Comparison of ENCODE assay signal across 8 cellular contexts in the genomic region with DNA sequence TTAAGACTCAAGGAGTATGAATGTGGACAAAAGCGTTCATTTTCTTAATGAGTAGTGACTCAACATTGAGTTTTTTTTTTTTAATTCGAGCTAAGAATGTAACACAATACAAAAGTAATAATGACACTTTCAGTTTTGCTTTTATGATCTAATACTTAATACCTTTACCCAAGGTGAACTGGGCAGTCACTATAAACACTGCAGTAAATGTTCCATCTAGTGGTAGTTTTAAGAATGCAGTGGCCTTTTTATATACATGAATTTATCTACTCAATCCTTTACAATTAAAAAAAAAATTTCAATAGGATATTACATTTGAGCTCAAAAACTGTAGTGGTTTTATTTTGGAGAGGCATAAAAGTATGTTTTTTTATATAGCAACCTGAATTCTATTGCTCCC. TPM values are rescaled to one million over a fixed set of nuclear protein-coding genes. Genes with fewer than 3 reads are reported as not detected.
DNase-seq lines count a peak whose midpoint lies in the region; ATAC-seq, FAIRE-seq and TF ChIP-seq lines count a peak whose summit lies in the region.

No MANE protein-coding gene starts in this region.

- no TSS peak for BruUV-seq in K562 (replicated peaks; lab: Mats Ljungman, UMichigan)

- no peaks in the 10 kb centered on the region for H3K9me1 ChIP-seq in K562 (ENCODE audit: control insufficient read depth, insufficient read depth, low read length)

- TF ChIP-seq POLR2A in GM12891 (IDR thresholded peaks at IDR 0.05; ENCODE audit: low read depth, low read length): no peak
- TF ChIP-seq POLR2A in K562 (conservative IDR thresholded peaks at IDR 0.05): no peak

- H3K4me2 ChIP-seq in K562 (ENCODE audit: insufficient read depth, low read length): no peak overlapping the region

- peak; percentile 92 for FAIRE-seq in A204.1 (lab: Jason Lieb, UNC)
- peak; percentile 38 for FAIRE-seq in GM12891 (lab: Jason Lieb, UNC)
- no peak for FAIRE-seq in K562 (lab: Jason Lieb, UNC)

- no peak overlapping the region for H2AFZ ChIP-seq in K562 (ENCODE audit: low read depth, low read length)

- in situ Hi-C loops in K562 (cut with MboI): no loop called here

- H3K9ac ChIP-seq in K562 (ENCODE audit: insufficient read depth in 1 of 2, low read depth in 2 of 2, low read length in 2 of 2) (no peak overlapping the region), mucosa of stomach (ENCODE audit: low read length) (peak overlapping the region; percentile 41)

- no peak for DNase-seq in GM12891 (ENCODE audit: insufficient read length, low spot score)
- DNase-seq in LoVo (ENCODE audit: low spot score): peak; percentile 26
- peak in 1 of 4 experiments; percentile 10 for DNase-seq in K562 (ENCODE audit: extremely low read depth in 1 of 4, low spot score in 3 of 4)
- no peak for DNase-seq in cortex of kidney (lab: John Stamatoyannopoulos, UW)
- DNase-seq in cerebellar cortex (ENCODE audit: low spot score): no peak

- peak in 2 of 3 experiments; percentile 13 to 48; a peak in 3 of 6 replicates for TF ChIP-seq CTCF in K562 (IDR thresholded peaks at IDR 0.05 in 2 of 3, conservative IDR thresholded peaks at IDR 0.05 in 1 of 3; ENCODE audit: insufficient read depth in 2 of 3, low read depth in 1 of 3, low read length in 3 of 3)

- H3K4me1 ChIP-seq in K562 (replicated peaks in 1 of 2; ENCODE audit: control insufficient read depth in 2 of 2, insufficient read depth in 2 of 2, low read length in 2 of 2) (no peaks in the 10 kb centered on the region), mucosa of stomach (ENCODE audit: control insufficient read depth, insufficient read depth, low read length) (peaks cover 9% of the 10 kb centered on the region)

- H4K20me1 ChIP-seq in K562 (replicated peaks; ENCODE audit: control insufficient read depth, insufficient read depth, low read length): no peaks in the 10 kb centered on the region

- CTCF ChIA-PET in K562 (lab: Yijun Ruan, JAX; ENCODE audit: low intra/inter-chr PET ratio): interaction anchor here (0.7 kb wide), 1 partner anchor 418 kb away, joined by 5 read pairs; no protein-coding TSS in a partner anchor

- H3K79me2 ChIP-seq in K562 (ENCODE audit: control insufficient read depth, insufficient read depth, low read length): no peaks in the 10 kb centered on the region

- intact Hi-C loops in K562 (cut with micrococcal nuclease): loop anchor here (2.0 to 5.0 kb wide), 3 partner anchors 102 to 237 kb away; no protein-coding TSS in a partner anchor

- TF ChIP-seq RAD21 in K562 (CRISPR knock-in tag; conservative IDR thresholded peaks at IDR 0.05 in 1 of 2, IDR thresholded peaks at IDR 0.05 in 1 of 2): peak in 1 of 2 experiments; percentile 55; a peak in 2 of 4 replicates

- H3K27ac ChIP-seq in K562 (ENCODE audit: extremely low read depth, low read depth, low read length): no peak overlapping the region

- no peak overlapping the region for H3K4me3 ChIP-seq in K562
- no peak overlapping the region for H3K4me3 ChIP-seq in mucosa of stomach (ENCODE audit: low read length)

- ATAC-seq in K562 (no peak; the same call in 2 of the 3 replicates), GM21717 (IDR thresholded peaks at IDR 0.05; ENCODE audit: unreplicated experiment) (no peak)

- H3K36me3 ChIP-seq in K562 (ENCODE audit: control insufficient read depth, insufficient read depth, low read length): no peaks in the 10 kb centered on the region
- no peaks in the 10 kb centered on the region for H3K36me3 ChIP-seq in mucosa of stomach (ENCODE audit: control insufficient read depth, insufficient read depth, low read length)

- 0% methylated on average over 2 of the region's 2 CpGs for WGBS in K562 (ENCODE audit: insufficient coverage, low coverage, missing lambda C conversion rate)

- peaks cover 0 to 2% of the 10 kb centered on the region in 2 experiments; a peak in 3 of 5 replicates for H3K27me3 ChIP-seq in K562 (ENCODE audit: control insufficient read depth in 2 of 2, insufficient read depth in 2 of 2, low read length in 2 of 2)
- no peaks in the 10 kb centered on the region for H3K27me3 ChIP-seq in mucosa of stomach (ENCODE audit: control insufficient read depth, insufficient read depth, low read length)

- no peak for TF ChIP-seq EP300 in K562 (IDR thresholded peaks at IDR 0.05; ENCODE audit: low read length)

- no peaks in the 10 kb centered on the region for H3K9me3 ChIP-seq in K562 (replicated peaks; ENCODE audit: control insufficient read depth, insufficient read depth, low read depth, low read length)
- H3K9me3 ChIP-seq in mucosa of stomach (ENCODE audit: control insufficient read depth, low read length): no peaks in the 10 kb centered on the region

- POLR2A ChIA-PET in K562 (lab: Yijun Ruan, JAX): no interaction called here

TF ChIP-seq in GM12891, 5 proteins besides CTCF, POLR2A, EP300 and RAD21:
- TF ChIP-seq POLR2AphosphoS5 (IDR thresholded peaks at IDR 0.05; ENCODE audit: low read depth, low read length): no peak
- TF ChIP-seq TAF1 (IDR thresholded peaks at IDR 0.05; ENCODE audit: low read depth, low read length): no peak
- no peak for TF ChIP-seq PAX5 (IDR thresholded peaks at IDR 0.05; ENCODE audit: insufficient read depth, low read length, severe bottlenecking)
- no peak for TF ChIP-seq SPI1 (IDR thresholded peaks at IDR 0.05; ENCODE audit: low read depth, low read length)
- TF ChIP-seq POU2F2 (IDR thresholded peaks at IDR 0.05; ENCODE audit: low read depth, low read length): no peak

TF ChIP-seq in K562, 482 proteins besides CTCF, POLR2A, EP300 and RAD21:
- TF ChIP-seq SMC3 (conservative IDR thresholded peaks at IDR 0.05; ENCODE audit: insufficient read depth, low read depth, low read length) (0 out of 2 replicates have a peak, but pooled peaks have one; percentile 15), ZC3H11A (IDR thresholded peaks at IDR 0.05; ENCODE audit: low read depth, low read length) (no peak)
TF ChIP-seq in K562: peak in this region for 1.

RNA-seq across cellular contexts. Expression of a gene that starts 33.9 kb away (rescaled TPM):
- polyA plus RNA-seq in GM12891 (2012; ENCODE audit: low read depth, missing spikeins): 15.1 TPM
- 0.39 and 2.7 TPM in 2 replicates for total RNA-seq in K562 (2011; cell fraction: chromatin; rRNA removed; ENCODE audit: low replicate concordance)
- total RNA-seq in K562 (2011; cell fraction: nucleolus; rRNA removed): 0.39 and 1.0 TPM in 2 replicates
- total RNA-seq in K562 (2011; cell fraction: nucleoplasm; rRNA removed): 0.61 and 0.81 TPM in 2 replicates
- 0.69 and 0.95 TPM in 2 replicates for total RNA-seq in K562 (2014; rRNA removed)
- total RNA-seq in K562 (2014; rRNA removed; fragmentation: Illumina TruSeq; extraction: Trizol): 0.95 and 1.2 TPM in 2 replicates
- total RNA-seq in K562 (2015; rRNA removed; fragmentation: Illumina TruSeq; extraction: Trizol): 0.72 and 0.91 TPM in 2 replicates
- total RNA-seq in K562 (2021): 1.0 TPM in 2 replicates
- polyA plus RNA-seq in K562 (2011; rRNA removed): 1.6 and 4.9 TPM in 2 replicates
- polyA plus RNA-seq in K562 (2011; cell fraction: cytosol; rRNA removed): 1.2 and 1.8 TPM in 2 replicates
- 0.79 and 1.00 TPM in 2 replicates for polyA plus RNA-seq in K562 (2011; cell fraction: nucleus; rRNA removed)
- polyA plus RNA-seq in K562 (2012): 1.2 and 1.4 TPM in 2 replicates
- 0.79 and 1.3 TPM in 2 replicates for polyA plus RNA-seq in K562 (2014; fragmentation: Illumina TruSeq; extraction: Trizol)
- under 1 TPM; 0.20 to 0.29 TPM for polyA plus RNA-seq in K562 (2014; fragmentation: Nextera tagmentation; extraction: Ambion mirVana)
- polyA plus RNA-seq in K562 (2014; rRNA removed): 1.1 and 1.4 TPM in 2 replicates
- 1.4 and 4.2 TPM in 2 replicates for polyA minus RNA-seq in K562 (2011; rRNA and poly(A)+ RNA removed)
- polyA minus RNA-seq in K562 (2011; cell fraction: cytosol; rRNA and poly(A)+ RNA removed): 1.2 and 1.5 TPM in 2 replicates
- polyA minus RNA-seq in K562 (2011; cell fraction: nucleus; rRNA and poly(A)+ RNA removed): 0.22 and 0.54 TPM in 2 replicates
